Comparison of ENCODE assay signal across 19 cellular contexts in genomic region chr9:97565262-97565661, GRCh38.
"Had no signal": no experiment of that assay in that cellular context is flagged by ENCODE, and none has a peak within 500 bp of the region (broad histone marks: within the 10 kb centered on the region; RNA-seq: fewer than 3 reads in every experiment).

No MANE protein-coding gene starts in this region.

- DNase-seq: activated CD4-positive, alpha-beta T cell treated with anti-CD3 and anti-CD28 coated beads for 48 hours; activated CD4-positive, CD25-positive, alpha-beta regulatory T cell; activated CD8-positive, alpha-beta T cell treated with anti-CD3 and anti-CD28 coated beads for 36 hours; activated T-cell treated with anti-CD3 and anti-CD28 coated beads, Interleukin-2, amount 50 U/mL, for 4 hours; dermis blood vessel endothelial cell; effector memory CD8-positive, alpha-beta T cell; foreskin fibroblast; glutamatergic neuron; kidney; left ventricle myocardium superior; mucosa of descending colon; naive B cell; stimulated activated CD4-positive, alpha-beta T cell treated with anti-CD3 and anti-CD28 coated beads, Interleukin-2, amount 100 ng/mL, for 24 hours; stimulated activated naive CD8-positive, alpha-beta T cell treated with anti-CD3 and anti-CD28 coated beads, Interleukin-15, Interleukin-2, amounts not matched to agents 100 U/mL and 50 U/mL, for 24 hours; trophoblast cell had no signal

- H3K27me3 Mint-ChIP-seq: activated naive CD4-positive, alpha-beta T cell treated with anti-CD3 and anti-CD28 coated beads, Interleukin-2, amount 50 U/mL, for 24 hours had no signal

- H3K9me3 ChIP-seq: mucosa of descending colon had no signal

- H3K4me1 Mint-ChIP-seq: activated naive CD4-positive, alpha-beta T cell treated with anti-CD3 and anti-CD28 coated beads, Interleukin-2, amount 50 U/mL, for 24 hours; memory B cell; naive B cell; neural crest cell; T-cell had no signal

- H3K27ac Mint-ChIP-seq: activated CD8-positive, alpha-beta T cell treated with anti-CD3 and anti-CD28 coated beads for 36 hours; activated naive CD4-positive, alpha-beta T cell treated with anti-CD3 and anti-CD28 coated beads, Interleukin-2, amount 50 U/mL, for 24 hours; effector memory CD8-positive, alpha-beta T cell; memory B cell; naive B cell; T-cell had no signal

- H3K9me3 Mint-ChIP-seq: activated CD8-positive, alpha-beta T cell treated with anti-CD3 and anti-CD28 coated beads for 36 hours; activated naive CD4-positive, alpha-beta T cell treated with anti-CD3 and anti-CD28 coated beads, Interleukin-2, amount 50 U/mL, for 24 hours; activated T-cell treated with anti-CD3 and anti-CD28 coated beads, Interleukin-2, amount 50 U/mL, for 4 hours; effector memory CD8-positive, alpha-beta T cell; memory B cell; naive B cell; neural crest cell; T-cell had no signal

- H3K36me3 Mint-ChIP-seq: activated naive CD4-positive, alpha-beta T cell treated with anti-CD3 and anti-CD28 coated beads, Interleukin-2, amount 50 U/mL, for 24 hours; memory B cell; naive B cell; T-cell had no signal

- H3K4me3 ChIP-seq: mucosa of descending colon had no signal

- H3K4me3 Mint-ChIP-seq: activated CD8-positive, alpha-beta T cell treated with anti-CD3 and anti-CD28 coated beads for 36 hours; activated naive CD4-positive, alpha-beta T cell treated with anti-CD3 and anti-CD28 coated beads, Interleukin-2, amount 50 U/mL, for 24 hours; activated T-cell treated with anti-CD3 and anti-CD28 coated beads, Interleukin-2, amount 50 U/mL, for 4 hours; effector memory CD8-positive, alpha-beta T cell; memory B cell; naive B cell; neural crest cell; T-cell had no signal
